ENCODE assay signal across 16 cellular contexts in the genomic region with DNA sequence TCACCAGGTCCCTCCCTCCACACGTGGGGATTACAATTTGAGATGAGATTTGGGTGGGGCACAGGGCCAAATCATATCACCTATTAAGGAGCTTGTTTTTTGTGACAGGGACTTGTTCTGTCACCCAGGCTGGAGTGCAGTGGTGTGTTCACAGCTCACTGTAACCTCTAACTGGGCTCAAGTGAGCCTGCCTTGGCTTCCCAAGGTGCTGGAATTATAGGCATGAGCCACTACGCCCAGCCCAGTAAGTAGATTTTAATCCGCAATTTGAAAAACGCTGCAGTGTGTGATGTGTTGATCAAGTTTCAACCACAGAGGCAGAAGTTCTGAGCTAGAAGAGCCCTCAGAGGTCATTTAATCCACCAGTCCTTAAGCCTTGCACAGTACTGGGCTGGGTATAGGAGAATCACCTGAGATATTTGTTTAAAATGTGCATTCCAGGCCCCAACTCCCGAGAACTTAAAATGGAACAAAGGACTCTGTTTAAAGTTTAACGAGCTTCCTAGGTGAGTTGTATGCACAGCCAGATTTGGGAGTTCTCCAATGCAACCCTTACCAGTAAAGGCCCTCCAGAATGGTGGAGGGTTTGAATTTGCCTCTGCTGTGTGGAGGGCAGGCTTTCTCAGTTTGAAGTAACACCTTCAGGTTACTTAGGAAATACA. TPM values are rescaled to one million over a fixed set of nuclear protein-coding genes. Genes with fewer than 3 reads are reported as not detected.
DNase-seq lines count a peak whose midpoint lies in the region; ATAC-seq, FAIRE-seq and TF ChIP-seq lines count a peak whose summit lies in the region.
"Had no signal": no experiment of that assay in that cellular context is flagged by ENCODE, and none has a peak within 500 bp of the region (broad histone marks: within the 10 kb centered on the region; RNA-seq: fewer than 3 reads in every experiment).

No MANE protein-coding gene starts in this region.

- ATAC-seq in activated naive CD8-positive, alpha-beta T cell treated with anti-CD3 and anti-CD28 coated beads, Interleukin-2, amount 50 U/mL, for 24 hours: no peak
- ATAC-seq in lung (ENCODE audit: insufficient read depth, low FRiP score) (peak; percentile 43), upper lobe of right lung (peak; percentile 88), GM18511 (IDR thresholded peaks at IDR 0.05; ENCODE audit: unreplicated experiment) (no peak)
- ATAC-seq: GM12878 had no signal

- H3K36me3 ChIP-seq in bronchial epithelial cell (ENCODE audit: control insufficient read depth, insufficient read depth, low read length): peaks cover 10% of the 10 kb centered on the region
- peaks cover 11 to 17% of the 10 kb centered on the region in 2 donors for H3K36me3 ChIP-seq in lung (ENCODE audit: control insufficient read depth in 2 of 2, insufficient read depth in 2 of 2, low read length in 2 of 2)
- peaks cover 38% of the 10 kb centered on the region for H3K36me3 ChIP-seq in upper lobe of right lung

- no peaks in the 10 kb centered on the region for H3K27me3 ChIP-seq in bronchial epithelial cell (ENCODE audit: control insufficient read depth, insufficient read depth, low read length)
- no peaks in the 10 kb centered on the region for H3K27me3 ChIP-seq in lung (ENCODE audit: control insufficient read depth, insufficient read depth)
- H3K27me3 ChIP-seq in upper lobe of right lung: no peaks in the 10 kb centered on the region

- no peaks in the 10 kb centered on the region for H3K9me3 ChIP-seq in lung (ENCODE audit: control insufficient read depth in 2 of 2, insufficient read depth in 1 of 2, low read length in 1 of 2)
- H3K9me3 ChIP-seq in upper lobe of right lung: no peaks in the 10 kb centered on the region

- FAIRE-seq in bronchial epithelial cell (lab: Jason Lieb, UNC): peak; percentile 52
- FAIRE-seq: GM12878 had no signal

- H3K4me1 Mint-ChIP-seq in activated naive CD8-positive, alpha-beta T cell (ENCODE audit: low read depth): peaks cover 15% of the 10 kb centered on the region
- peaks cover 8% of the 10 kb centered on the region for H3K4me1 Mint-ChIP-seq in activated naive CD8-positive, alpha-beta T cell treated with anti-CD3 and anti-CD28 coated beads, Interleukin-2, amount 50 U/mL, for 24 hours

- no peaks in the 10 kb centered on the region for H3K9me3 Mint-ChIP-seq in activated naive CD8-positive, alpha-beta T cell (ENCODE audit: low read depth)
- no peaks in the 10 kb centered on the region for H3K9me3 Mint-ChIP-seq in activated naive CD8-positive, alpha-beta T cell treated with anti-CD3 and anti-CD28 coated beads, Interleukin-2, amount 50 U/mL, for 24 hours

- H3K27me3 Mint-ChIP-seq in activated naive CD8-positive, alpha-beta T cell: no peaks in the 10 kb centered on the region
- H3K27me3 Mint-ChIP-seq in activated naive CD8-positive, alpha-beta T cell treated with anti-CD3 and anti-CD28 coated beads, Interleukin-2, amount 50 U/mL, for 24 hours: no peaks in the 10 kb centered on the region

- WGBS in lung, 2 donors: 67 to 82% methylated on average over 6 of the region's 6 CpGs

- H3K4me3 Mint-ChIP-seq in activated naive CD8-positive, alpha-beta T cell: no peak overlapping the region
- H3K4me3 Mint-ChIP-seq in activated naive CD8-positive, alpha-beta T cell treated with anti-CD3 and anti-CD28 coated beads, Interleukin-2, amount 50 U/mL, for 24 hours: no peak overlapping the region

- no peak for DNase-seq in activated naive CD8-positive, alpha-beta T cell treated with anti-CD3 and anti-CD28 coated beads, Interleukin-2, amount 50 U/mL, for 24 hours
- no peak for DNase-seq in bronchial epithelial cell (ENCODE audit: low read depth)
- peak; percentile 50 for DNase-seq in lung (ENCODE audit: low spot score)
- DNase-seq in upper lobe of right lung: no peak
- no peak for DNase-seq in mesenteric fat pad (ENCODE audit: low spot score)
- no peak for DNase-seq in NCI-H1048 (lab: John Stamatoyannopoulos, UW)
- DNase-seq: NCI-H1105 treated with DMSO at 0.1 percent for 48 hours; NCI-H1930; NCI-H524 treated with DMSO at 0.1 percent for 48 hours; NK-92 treated with Interleukin-12 subunit alpha and Interleukin-12 subunit beta, amount 100 ng/mL, for 24 hours; OCI-M1 had no signal

- H3K4me3 ChIP-seq in bronchial epithelial cell (ENCODE audit: low read depth, low read length) (no peak overlapping the region), lung (no peak overlapping the region), upper lobe of right lung (no peak overlapping the region)
- H3K4me3 ChIP-seq: GM12878 had no signal

- H3K27ac Mint-ChIP-seq in activated naive CD8-positive, alpha-beta T cell: peak overlapping the region; percentile 41
- no peak overlapping the region for H3K27ac Mint-ChIP-seq in activated naive CD8-positive, alpha-beta T cell treated with anti-CD3 and anti-CD28 coated beads, Interleukin-2, amount 50 U/mL, for 24 hours

- H3K4me1 ChIP-seq in lung (ENCODE audit: control insufficient read depth in 2 of 2, insufficient read depth in 2 of 2, low read length in 2 of 2) (peaks cover 0 to 5% of the 10 kb centered on the region in 2 donors), upper lobe of right lung (peaks cover 8% of the 10 kb centered on the region)

- no peaks in the 10 kb centered on the region for H3K36me3 Mint-ChIP-seq in activated naive CD8-positive, alpha-beta T cell
- peaks cover 36% of the 10 kb centered on the region for H3K36me3 Mint-ChIP-seq in activated naive CD8-positive, alpha-beta T cell treated with anti-CD3 and anti-CD28 coated beads, Interleukin-2, amount 50 U/mL, for 24 hours (ENCODE audit: low read depth)

- intact Hi-C loops in upper lobe of right lung (cut with DNase I): no loop called here

- peak overlapping the region in 1 of 2 donors; percentile 69 for H3K27ac ChIP-seq in lung (ENCODE audit: low read depth in 1 of 2, low read length in 1 of 2)
- H3K27ac ChIP-seq in upper lobe of right lung: peak overlapping the region; percentile 30
- H3K27ac ChIP-seq: HL-60, KMS-11 had no signal

- TF ChIP-seq CTCF in bronchial epithelial cell (IDR thresholded peaks at IDR 0.05; ENCODE audit: insufficient read depth, low read length, severe bottlenecking) (no peak), lung (IDR thresholded peaks at IDR 0.05; ENCODE audit: control extremely low read depth, extremely low read depth) (no peak), upper lobe of right lung (IDR thresholded peaks at IDR 0.05) (no peak)

RNA-seq across cellular contexts. Expression of gene RPL11, which starts 13.4 kb away (rescaled TPM):
- 1,896 and 1,988 TPM in 2 replicates for total RNA-seq in bronchial epithelial cell
- 1,000 to 10,000 TPM in 1 of 2 donors, 100 to 1,000 TPM in 1; 775 to 1,368 TPM for total RNA-seq in lung
- 1,000 to 10,000 TPM; 1,517 to 3,087 TPM for polyA plus RNA-seq in lung
- 895 TPM for total RNA-seq in upper lobe of right lung
- 871 TPM for total RNA-seq in mesenteric fat pad

RNA-seq across cellular contexts. Expression of gene ELOA, which starts 38.3 kb away (rescaled TPM):
- total RNA-seq in bronchial epithelial cell (16.8 and 19.6 TPM in 2 replicates), lung (10 to 100 TPM; 36.2 to 65.0 TPM), upper lobe of right lung (66.2 TPM), mesenteric fat pad (51.1 TPM)
- polyA plus RNA-seq in lung: 10 to 100 TPM; 24.0 to 27.3 TPM

Comparison
In these comparisons a context has a peak if more than half of its experiments do, and no peak if none do; other contexts are left out.
1. ATAC-seq: peak in lung (single experiment) and upper lobe of right lung (single experiment); none in activated naive CD8-positive, alpha-beta T cell treated with anti-CD3 and anti-CD28 coated beads, Interleukin-2, amount 50 U/mL, for 24 hours (single experiment) and GM18511 (single experiment).